In the genomic region with DNA sequence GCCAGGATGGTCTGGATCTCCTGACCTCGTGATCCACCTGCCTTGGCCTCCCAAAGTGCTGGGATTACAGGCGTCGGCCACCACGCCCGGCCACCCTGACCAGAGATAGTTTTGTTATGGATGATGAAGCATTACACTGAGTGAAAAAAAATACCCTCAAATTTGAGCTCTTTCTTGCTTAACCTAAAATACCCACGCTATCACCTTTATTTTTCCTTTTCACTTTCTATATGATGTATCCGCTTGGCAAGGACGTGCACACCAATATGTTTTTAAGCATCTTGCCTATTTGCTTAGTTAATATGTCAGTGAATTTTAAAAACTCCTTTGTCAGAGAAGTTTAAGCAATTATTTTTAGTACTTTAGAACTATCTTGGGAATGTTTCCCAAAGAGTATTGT, we compare ENCODE assay signal across 20 cellular contexts.
DNase-seq lines count a peak whose midpoint lies in the region; ATAC-seq and TF ChIP-seq lines count a peak whose summit lies in the region.
"Had no signal": no experiment of that assay in that cellular context is flagged by ENCODE, and none has a peak within 500 bp of the region (broad histone marks: within the 10 kb centered on the region; RNA-seq: fewer than 3 reads in every experiment).

No MANE protein-coding gene starts in this region.

- no peak overlapping the region for H3K4me3 ChIP-seq in gastrocnemius medialis
- H3K4me3 ChIP-seq: GM23248, SK-N-MC had no signal

- DNase-seq in gastrocnemius medialis: no peak
- DNase-seq in activated CD4-positive, alpha-beta T cell treated with anti-CD3 and anti-CD28 coated beads for 1 hour: no peak
- no peak for DNase-seq in NCI-H748 (lab: John Stamatoyannopoulos, UW; ENCODE audit: unreplicated experiment)
- no peak for DNase-seq in EL
- DNase-seq: AML-193, DMS79, GM23248, MM.1S, NCI-H1105, NCI-H187, NCI-H446, NCI-H774, T-cell had no signal

- intact Hi-C loops in gastrocnemius medialis (cut with DNase I; ENCODE audit: low total_unique reads): no loop called here

- TF ChIP-seq CTCF in gastrocnemius medialis (IDR thresholded peaks at IDR 0.05 in 4 of 5, conservative IDR thresholded peaks at IDR 0.05 in 1 of 5): no peak

- TF ChIP-seq POLR2A in gastrocnemius medialis (IDR thresholded peaks at IDR 0.05): no peak

- peak overlapping the region; percentile 22 to 79 (median 64) for H3K27ac ChIP-seq in gastrocnemius medialis
- H3K27ac ChIP-seq: GM23248, SK-N-MC had no signal

- peaks cover 0 to 15% of the 10 kb centered on the region in 2 donors for H3K4me1 ChIP-seq in gastrocnemius medialis

- no peaks in the 10 kb centered on the region for H3K9me3 ChIP-seq in gastrocnemius medialis

- no peaks in the 10 kb centered on the region for H3K27me3 ChIP-seq in gastrocnemius medialis

- in situ Hi-C loops in gastrocnemius medialis (cut with MboI; ENCODE audit: low sequenced_read_pairs in 4 of 4): no loop called here

- H3K36me3 ChIP-seq in gastrocnemius medialis: peaks cover 0 to 24% of the 10 kb centered on the region in 2 donors

- ATAC-seq in GM18517 (IDR thresholded peaks at IDR 0.05; ENCODE audit: unreplicated experiment) (peak; percentile 70), GM21423 (IDR thresholded peaks at IDR 0.05; ENCODE audit: unreplicated experiment) (peak; percentile 57), HG03432 (IDR thresholded peaks at IDR 0.05; ENCODE audit: unreplicated experiment) (peak; percentile 40), gastrocnemius medialis (no peak)
- ATAC-seq: HCT116, Panc1, Right ventricle myocardium inferior, T-cell had no signal

Comparison
In these comparisons a context has a peak if more than half of its experiments do, and no peak if none do; other contexts are left out.
1. ATAC-seq: peak in GM18517 (single experiment), GM21423 (single experiment) and HG03432 (single experiment); none in gastrocnemius medialis (0 of 2).